In the genomic region with DNA sequence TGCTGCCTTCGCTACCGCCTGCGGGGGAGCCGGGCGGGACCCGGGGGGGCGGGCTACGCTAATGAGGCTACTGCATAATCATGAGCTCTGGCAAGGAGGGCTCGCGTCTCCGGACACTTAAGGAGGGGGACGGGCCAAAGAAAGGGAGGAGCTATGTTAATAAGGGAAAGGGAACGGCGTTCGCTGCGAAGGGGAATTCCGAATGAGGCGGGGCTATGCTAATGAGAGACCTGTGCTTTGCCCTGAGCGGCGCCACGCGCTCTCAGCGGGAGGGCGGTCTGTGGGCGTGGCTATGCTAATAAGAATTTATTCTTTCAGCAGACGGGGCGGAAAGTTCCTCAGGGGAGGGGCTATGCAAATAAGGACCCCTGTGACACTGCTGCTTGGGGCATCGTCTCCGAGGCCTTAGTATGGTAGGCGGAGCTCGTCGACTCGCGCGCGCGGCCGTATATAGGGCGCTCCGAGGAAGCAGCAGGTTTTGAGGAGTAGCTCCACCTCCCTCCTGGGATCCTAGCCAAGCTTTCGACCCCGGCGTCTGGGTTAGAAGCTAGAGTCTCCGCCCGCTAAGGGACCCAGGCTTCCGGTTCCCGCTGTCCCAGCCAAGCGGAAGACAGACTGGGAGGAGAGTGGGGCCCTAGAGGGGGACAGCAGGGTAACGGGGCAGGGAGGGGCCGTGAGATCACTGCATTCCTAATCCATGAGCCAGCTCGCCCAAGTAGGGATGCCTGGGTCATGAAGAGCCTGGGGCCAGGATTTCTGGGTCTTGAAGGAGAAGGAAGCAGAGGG, we compare ENCODE assay signal across 8 cellular contexts. TPM values are rescaled to one million over a fixed set of nuclear protein-coding genes. Genes with fewer than 3 reads are reported as not detected.
DNase-seq lines count a peak whose midpoint lies in the region; ATAC-seq and TF ChIP-seq lines count a peak whose summit lies in the region.

RRAS (minus strand) TSS at position 31 of the 786 bp plus-strand sequence. CDS start 45 bp downstream, outside the sequence.

- no peak for TF ChIP-seq CTCF in GM13976 (IDR thresholded peaks at IDR 0.05; ENCODE audit: borderline replicate concordance, control extremely low read depth, extremely low read depth, insufficient read depth, missing control alignments)
- no peak for TF ChIP-seq CTCF in upper lobe of right lung (IDR thresholded peaks at IDR 0.05)

- H3K4me3 ChIP-seq in upper lobe of right lung, result peak within 1 kb of the TSS; percentile 91

- DNase-seq in GM13976 (ENCODE audit: low spot score) (peak; percentile 98), NCI-H146 treated with DMSO at 0.1 percent for 48 hours (lab: John Stamatoyannopoulos, UW; ENCODE audit: unreplicated experiment) (peak; percentile 100), amygdala (lab: John Stamatoyannopoulos, UW) (peak; percentile 36 to 100 (median 98)), left cardiac atrium (peak; percentile 100), posterior vena cava (ENCODE audit: low spot score) (peak; percentile 100), upper lobe of right lung (peak; percentile 100)

- H3K36me3 ChIP-seq in upper lobe of right lung, result no peaks in the 10 kb centered on the region

- ATAC-seq in HG02870 (IDR thresholded peaks at IDR 0.05; ENCODE audit: unreplicated experiment) (peak; percentile 67), left cardiac atrium (peak; percentile 73 to 76), upper lobe of right lung (peak; percentile 74)

- H3K27ac ChIP-seq in upper lobe of right lung, result peak within 1 kb of the TSS; percentile 100

- H3K27me3 ChIP-seq in upper lobe of right lung, result no peaks in the 10 kb centered on the region

- intact Hi-C loops in T-helper 1 cell treated with Interleukin-12 subunit alpha and Interleukin-12 subunit beta and Interleukin-4 antibody, amounts not matched to agents 30 ng/mL and 1 ng/mL, for 36 hours (cut with micrococcal nuclease), result loop anchor here (1.0 to 5.0 kb wide), 19 partner anchors 25 to 1148 kb away; partner anchors contain the start of genes AKT1S1, ASPDH, BCL2L12 and DBP
- intact Hi-C loops in left cardiac atrium (cut with DNase I) (no loop called here), posterior vena cava (cut with DNase I) (no loop called here), upper lobe of right lung (cut with DNase I) (no loop called here)

- H3K9me3 ChIP-seq in upper lobe of right lung, result no peaks in the 10 kb centered on the region

- in situ Hi-C loops in GM13976 (cut with MboI; ENCODE audit: low sequenced_read_pairs, unreplicated experiment), result no loop called here

- peaks cover 34% of the 10 kb centered on the region for H3K4me1 ChIP-seq in upper lobe of right lung

RNA-seq across cellular contexts. Expression of gene RRAS, which starts in this region (rescaled TPM):
- total RNA-seq in T-helper 1 cell treated with Interleukin-12 subunit alpha and Interleukin-12 subunit beta and Interleukin-4 antibody, amounts not matched to agents 30 ng/mL and 1 ng/mL, for 36 hours, result 12.0 and 13.0 TPM in 2 replicates
- total RNA-seq in left cardiac atrium (10 to 100 TPM; 85.6 to 95.0 TPM), posterior vena cava (100 to 1,000 TPM; 124 to 173 TPM), upper lobe of right lung (138 TPM)

Comparison
In these comparisons a context has a peak if more than half of its experiments do, and no peak if none do; other contexts are left out.
1. Peak in every context shown above with its lines: DNase-seq, ATAC-seq, H3K4me3 ChIP-seq and H3K27ac ChIP-seq.